Comparison of ENCODE assay signal across 8 cellular contexts in the genomic region with DNA sequence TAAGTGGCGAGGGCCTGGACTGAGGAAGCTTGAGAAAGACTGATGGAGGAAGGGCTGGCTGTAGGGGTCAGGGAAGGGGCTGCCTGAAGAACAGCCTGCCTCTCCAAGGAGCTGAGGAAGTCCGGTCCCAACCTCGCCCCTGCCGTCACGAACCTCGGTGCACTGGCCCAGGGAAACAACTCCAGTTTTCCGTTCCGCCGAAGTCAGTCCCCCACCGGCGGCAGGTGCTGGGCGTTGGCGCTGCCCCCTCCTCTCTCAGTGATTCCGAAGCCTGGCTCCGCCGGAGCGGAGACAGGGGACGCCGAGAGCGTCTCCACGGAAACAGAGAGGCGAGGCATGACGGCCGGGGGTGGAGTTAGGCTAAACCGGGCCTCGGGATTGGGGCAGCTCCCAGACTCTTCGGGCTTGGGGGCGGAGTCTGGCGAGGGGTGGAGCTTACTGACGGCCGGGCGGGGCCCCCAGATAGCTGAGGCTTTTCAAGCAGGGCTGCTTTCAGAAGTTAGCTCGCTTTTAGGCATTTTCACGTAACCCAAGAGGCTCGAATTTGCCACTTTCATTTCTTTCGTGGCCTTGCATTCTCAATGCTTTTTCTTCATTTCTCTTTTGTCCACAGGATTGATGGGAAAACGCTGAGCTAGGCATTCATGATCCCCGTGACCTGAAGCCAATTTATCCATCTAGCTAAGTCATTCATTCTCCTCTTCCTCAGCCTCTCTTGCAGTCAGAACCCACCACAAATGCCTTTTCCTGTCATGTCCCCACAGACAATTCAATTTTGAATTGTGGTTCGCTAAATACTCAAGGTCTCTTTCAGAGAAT. TPM values are rescaled to one million over a fixed set of nuclear protein-coding genes. Genes with fewer than 3 reads are reported as not detected.
DNase-seq lines count a peak whose midpoint lies in the region; ATAC-seq, FAIRE-seq and TF ChIP-seq lines count a peak whose summit lies in the region.

Gene TTC29 (minus strand): TSS at position 309 of the 819 bp plus-strand sequence. CDS start 5,969 bp downstream, outside the sequence.

- TF ChIP-seq CTCF in fibroblast of pulmonary artery (IDR thresholded peaks at IDR 0.05; ENCODE audit: low read length, missing control alignments) (no peak), natural killer cell (IDR thresholded peaks at IDR 0.05) (no peak)

- peak within 1 kb of the TSS; percentile 66 for H3K4me3 Mint-ChIP-seq in activated T-helper 2 cell treated with anti-CD3 and anti-CD28 coated beads, Interferon-gamma antibody, Interleukin-2, Interleukin-4, amounts not matched to agents 10 μg/mL and 5 μg/mL and 100 μg/mL, durations not matched to agents 14 hours and 24 hours and 36 hours (ENCODE audit: low read depth)
- peak within 1 kb of the TSS; percentile 89 for H3K4me3 Mint-ChIP-seq in natural killer cell
- peak within 1 kb of the TSS; percentile 76 for H3K4me3 Mint-ChIP-seq in stimulated activated memory B cell treated with anti-CD40 and anti-IgM and Interleukin-4, amounts not matched to agents 10 μg/mL and 1 μg/mL and 100 μg/mL, for 72 hours

- H3K4me3 ChIP-seq in fibroblast of pulmonary artery (replicated peaks; ENCODE audit: low read depth, low read length): peak within 1 kb of the TSS; percentile 61

- no peak within 1 kb of the TSS for H3K27ac Mint-ChIP-seq in activated T-helper 2 cell treated with anti-CD3 and anti-CD28 coated beads, Interferon-gamma antibody, Interleukin-2, Interleukin-4, amounts not matched to agents 10 μg/mL and 5 μg/mL and 100 μg/mL, durations not matched to agents 14 hours and 24 hours and 36 hours
- peak within 1 kb of the TSS; percentile 64 to 68 for H3K27ac Mint-ChIP-seq in natural killer cell
- H3K27ac Mint-ChIP-seq in stimulated activated memory B cell treated with anti-CD40 and anti-IgM and Interleukin-4, amounts not matched to agents 10 μg/mL and 1 μg/mL and 100 μg/mL, for 72 hours: no peak within 1 kb of the TSS

- no peaks in the 10 kb centered on the region for H3K9me3 Mint-ChIP-seq in activated T-helper 2 cell treated with anti-CD3 and anti-CD28 coated beads, Interferon-gamma antibody, Interleukin-2, Interleukin-4, amounts not matched to agents 10 μg/mL and 5 μg/mL and 100 μg/mL, durations not matched to agents 14 hours and 24 hours and 36 hours
- H3K9me3 Mint-ChIP-seq in natural killer cell: no peaks in the 10 kb centered on the region
- H3K9me3 Mint-ChIP-seq in stimulated activated memory B cell treated with anti-CD40 and anti-IgM and Interleukin-4, amounts not matched to agents 10 μg/mL and 1 μg/mL and 100 μg/mL, for 72 hours: no peaks in the 10 kb centered on the region

- no peaks in the 10 kb centered on the region for H3K36me3 Mint-ChIP-seq in activated T-helper 2 cell treated with anti-CD3 and anti-CD28 coated beads, Interferon-gamma antibody, Interleukin-2, Interleukin-4, amounts not matched to agents 10 μg/mL and 5 μg/mL and 100 μg/mL, durations not matched to agents 14 hours and 24 hours and 36 hours (ENCODE audit: low read depth)
- H3K36me3 Mint-ChIP-seq in natural killer cell: no peaks in the 10 kb centered on the region
- H3K36me3 Mint-ChIP-seq in stimulated activated memory B cell treated with anti-CD40 and anti-IgM and Interleukin-4, amounts not matched to agents 10 μg/mL and 1 μg/mL and 100 μg/mL, for 72 hours: no peaks in the 10 kb centered on the region

- ATAC-seq in GM21529 (IDR thresholded peaks at IDR 0.05; ENCODE audit: unreplicated experiment) (peak; percentile 100), natural killer cell (peak; percentile 95 to 100 (median 99))
- peak; percentile 97 for ATAC-seq in stimulated activated memory B cell treated with anti-CD40 and anti-IgM and Interleukin-4, amounts not matched to agents 10 μg/mL and 1 μg/mL and 100 μg/mL, for 72 hours

- peaks cover 41% of the 10 kb centered on the region for H3K27me3 Mint-ChIP-seq in activated T-helper 2 cell treated with anti-CD3 and anti-CD28 coated beads, Interferon-gamma antibody, Interleukin-2, Interleukin-4, amounts not matched to agents 10 μg/mL and 5 μg/mL and 100 μg/mL, durations not matched to agents 14 hours and 24 hours and 36 hours (ENCODE audit: low read depth)
- H3K27me3 Mint-ChIP-seq in natural killer cell (ENCODE audit: low read depth in 2 of 2): peaks cover 9 to 11% of the 10 kb centered on the region in 2 donors
- peaks cover 33% of the 10 kb centered on the region for H3K27me3 Mint-ChIP-seq in stimulated activated memory B cell treated with anti-CD40 and anti-IgM and Interleukin-4, amounts not matched to agents 10 μg/mL and 1 μg/mL and 100 μg/mL, for 72 hours

- peaks cover 20% of the 10 kb centered on the region for H3K4me1 Mint-ChIP-seq in activated T-helper 2 cell treated with anti-CD3 and anti-CD28 coated beads, Interferon-gamma antibody, Interleukin-2, Interleukin-4, amounts not matched to agents 10 μg/mL and 5 μg/mL and 100 μg/mL, durations not matched to agents 14 hours and 24 hours and 36 hours (ENCODE audit: low read depth)
- peaks cover 30 to 34% of the 10 kb centered on the region in 2 donors for H3K4me1 Mint-ChIP-seq in natural killer cell
- H3K4me1 Mint-ChIP-seq in stimulated activated memory B cell treated with anti-CD40 and anti-IgM and Interleukin-4, amounts not matched to agents 10 μg/mL and 1 μg/mL and 100 μg/mL, for 72 hours: peaks cover 26% of the 10 kb centered on the region

- DNase-seq in DMS 273 treated with DMSO at 0.1 percent for 48 hours (lab: John Stamatoyannopoulos, UW): peak; percentile 1
- peak; percentile 65 for DNase-seq in HuH-7 (ENCODE audit: low spot score)
- DNase-seq in RCC 7860 (ENCODE audit: low spot score): peak; percentile 29
- DNase-seq in activated T-helper 2 cell treated with anti-CD3 and anti-CD28 coated beads, Interferon-gamma antibody, Interleukin-2, Interleukin-4, amounts not matched to agents 10 μg/mL and 5 μg/mL and 100 μg/mL, durations not matched to agents 14 hours and 24 hours and 36 hours (ENCODE audit: low spot score): peak; percentile 81
- DNase-seq in fibroblast of pulmonary artery (ENCODE audit: low read depth): peak; percentile 82
- peak; percentile 60 for DNase-seq in natural killer cell

- intact Hi-C loops in activated T-helper 2 cell treated with anti-CD3 and anti-CD28 coated beads, Interferon-gamma antibody, Interleukin-2, Interleukin-4, amounts not matched to agents 10 μg/mL and 5 μg/mL and 100 μg/mL, durations not matched to agents 14 hours and 24 hours and 36 hours (cut with micrococcal nuclease): no loop called here
- intact Hi-C loops in natural killer cell (cut with micrococcal nuclease): no loop called here

- FAIRE-seq in RCC 7860 (lab: Jason Lieb, UNC): peak; percentile 18

RNA-seq across cellular contexts. Expression of gene TTC29, which starts in this region (rescaled TPM):
- not detected in 2 replicates for total RNA-seq in activated T-helper 2 cell treated with anti-CD3 and anti-CD28 coated beads, Interferon-gamma antibody, Interleukin-2, Interleukin-4, amounts not matched to agents 10 μg/mL and 5 μg/mL and 100 μg/mL, durations not matched to agents 14 hours and 24 hours and 36 hours
- not detected for total RNA-seq in natural killer cell

Comparison
In these comparisons a context has a peak if more than half of its experiments do, and no peak if none do; other contexts are left out.
1. Peak in every context shown above with its lines: DNase-seq, ATAC-seq and H3K4me3 ChIP-seq.
2. Peak in DNase-seq in activated T-helper 2 cell treated with anti-CD3 and anti-CD28 coated beads, Interferon-gamma antibody, Interleukin-2, Interleukin-4, amounts not matched to agents 10 μg/mL and 5 μg/mL and 100 μg/mL, durations not matched to agents 14 hours and 24 hours and 36 hours; RNA of the gene not detected or under 1 TPM.
3. Peak in DNase-seq and ATAC-seq in natural killer cell; RNA of the gene not detected or under 1 TPM.
4. DNase-seq: peak in every context shown above with its lines; median percentile 82 in fibroblast of pulmonary artery; 81 in activated T-helper 2 cell treated with anti-CD3 and anti-CD28 coated beads, Interferon-gamma antibody, Interleukin-2, Interleukin-4, amounts not matched to agents 10 μg/mL and 5 μg/mL and 100 μg/mL, durations not matched to agents 14 hours and 24 hours and 36 hours; 65 in HuH-7; 60 in natural killer cell; 29 in RCC 7860; 1 in DMS 273 treated with DMSO at 0.1 percent for 48 hours.
5. H3K27ac Mint-ChIP-seq: peak in natural killer cell (2 of 2); none in activated T-helper 2 cell treated with anti-CD3 and anti-CD28 coated beads, Interferon-gamma antibody, Interleukin-2, Interleukin-4, amounts not matched to agents 10 μg/mL and 5 μg/mL and 100 μg/mL, durations not matched to agents 14 hours and 24 hours and 36 hours (single experiment) and stimulated activated memory B cell treated with anti-CD40 and anti-IgM and Interleukin-4, amounts not matched to agents 10 μg/mL and 1 μg/mL and 100 μg/mL, for 72 hours (single experiment).